Comparison of ENCODE assay signal across 8 cellular contexts in the genomic region with DNA sequence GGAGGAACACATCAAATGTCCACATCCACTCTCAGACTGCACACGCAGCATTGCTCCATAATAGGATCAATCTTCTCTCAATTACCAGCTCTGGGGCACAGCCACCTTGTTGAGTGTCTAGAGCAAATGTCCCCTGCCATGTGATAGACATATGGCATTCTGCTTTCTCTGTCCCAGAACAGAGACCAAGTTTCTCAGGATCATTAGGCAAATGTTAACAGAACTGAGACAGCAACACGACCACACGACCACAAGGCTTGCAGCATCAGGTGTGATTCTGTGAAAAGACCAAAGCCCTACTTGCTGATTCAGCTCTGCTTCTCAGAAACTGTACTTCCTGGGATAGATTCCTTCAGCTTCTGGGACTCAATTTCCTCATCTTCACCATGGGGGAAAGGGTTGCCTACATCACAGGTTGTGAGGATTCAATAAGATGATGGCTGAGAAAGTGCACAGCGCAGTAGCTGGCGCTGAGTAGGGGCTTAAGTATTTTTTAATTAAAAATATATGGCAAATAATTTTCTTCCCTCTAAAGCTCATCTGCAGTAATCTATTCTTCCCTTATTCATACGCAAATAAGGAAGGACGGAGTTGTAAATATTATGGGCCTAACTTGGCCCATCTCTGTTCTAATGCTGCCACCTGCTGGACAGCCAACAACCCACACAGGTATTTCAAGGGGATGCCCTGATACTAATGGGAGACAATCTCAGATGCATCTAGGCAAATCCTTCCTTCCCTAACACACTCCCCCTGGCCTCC. TPM values are rescaled to one million over a fixed set of nuclear protein-coding genes. Genes with fewer than 3 reads are reported as not detected.
DNase-seq lines count a peak whose midpoint lies in the region; ATAC-seq and TF ChIP-seq lines count a peak whose summit lies in the region.

No MANE protein-coding gene starts in this region.

- H3K4me1 Mint-ChIP-seq in CD8-positive, alpha-beta T cell (ENCODE audit: low read depth), result no peaks in the 10 kb centered on the region
- peaks cover 4% of the 10 kb centered on the region for H3K4me1 Mint-ChIP-seq in T-helper 17 cell

- H3K36me3 ChIP-seq in CD8-positive, alpha-beta T cell (ENCODE audit: insufficient read depth, low read length), result no peaks in the 10 kb centered on the region
- no peaks in the 10 kb centered on the region for H3K36me3 ChIP-seq in sigmoid colon

- ATAC-seq in CD8-positive, alpha-beta T cell, result peak; percentile 82
- peak; percentile 74 for ATAC-seq in GM21367 (IDR thresholded peaks at IDR 0.05; ENCODE audit: unreplicated experiment)
- ATAC-seq in T-helper 17 cell, result peak; percentile 88
- ATAC-seq in right cardiac atrium, result peak; percentile 90 to 92
- ATAC-seq in HG03571 (IDR thresholded peaks at IDR 0.05; ENCODE audit: unreplicated experiment), result no peak

- H3K4me1 ChIP-seq in CD8-positive, alpha-beta T cell (ENCODE audit: insufficient read depth, low read length), result no peaks in the 10 kb centered on the region
- no peaks in the 10 kb centered on the region for H3K4me1 ChIP-seq in right cardiac atrium (ENCODE audit: control insufficient read depth, insufficient read depth, low read length)
- peaks cover 0 to 3% (median 0%) of the 10 kb centered on the region in 4 donors for H3K4me1 ChIP-seq in sigmoid colon

- WGBS in right cardiac atrium, result 68% methylated on average over 7 of the region's 7 CpGs
- WGBS in sigmoid colon, 2 donors, result 67 to 68% methylated on average over 7 of the region's 7 CpGs

- no peaks in the 10 kb centered on the region for H3K27me3 ChIP-seq in CD8-positive, alpha-beta T cell (ENCODE audit: insufficient read depth, low read length)
- H3K27me3 ChIP-seq in right cardiac atrium (ENCODE audit: control insufficient read depth, insufficient read depth), result no peaks in the 10 kb centered on the region
- no peaks in the 10 kb centered on the region for H3K27me3 ChIP-seq in sigmoid colon

- H3K9me3 ChIP-seq in CD8-positive, alpha-beta T cell (ENCODE audit: low read length), result no peaks in the 10 kb centered on the region
- H3K9me3 ChIP-seq in T-helper 17 cell (ENCODE audit: control insufficient read depth, low read length, poor library complexity, severe bottlenecking), result no peaks in the 10 kb centered on the region
- no peaks in the 10 kb centered on the region for H3K9me3 ChIP-seq in right cardiac atrium (ENCODE audit: control insufficient read depth, low read length)
- H3K9me3 ChIP-seq in sigmoid colon, result no peaks in the 10 kb centered on the region

- no peak for TF ChIP-seq POLR2A in sigmoid colon (IDR thresholded peaks at IDR 0.05)

- no peak overlapping the region for H3K27ac ChIP-seq in CD8-positive, alpha-beta T cell (ENCODE audit: low read depth, low read length)
- H3K27ac ChIP-seq in right cardiac atrium (ENCODE audit: low read length), result no peak overlapping the region
- peak overlapping the region in 1 of 4 donors; percentile 9 for H3K27ac ChIP-seq in sigmoid colon

- peak; percentile 33 to 79 (median 70) for DNase-seq in CD8-positive, alpha-beta T cell
- DNase-seq in NCI-H1105 treated with DMSO at 0.1 percent for 48 hours (lab: John Stamatoyannopoulos, UW), result peak; percentile 65
- DNase-seq in T-helper 17 cell, result peak; percentile 34 to 65 (median 41)
- DNase-seq in amniotic epithelial cell (ENCODE audit: low read depth), result peak; percentile 60
- DNase-seq in right cardiac atrium, result peak; percentile 61 to 83 (median 72)
- peak; percentile 85 for DNase-seq in sigmoid colon

- H3K4me3 Mint-ChIP-seq in CD8-positive, alpha-beta T cell, result no peak overlapping the region
- no peak overlapping the region for H3K4me3 Mint-ChIP-seq in T-helper 17 cell

- no peaks in the 10 kb centered on the region for H3K9me3 Mint-ChIP-seq in CD8-positive, alpha-beta T cell

- H3K27me3 Mint-ChIP-seq in CD8-positive, alpha-beta T cell (ENCODE audit: low read depth), result peaks cover 7% of the 10 kb centered on the region
- peaks cover 31% of the 10 kb centered on the region for H3K27me3 Mint-ChIP-seq in T-helper 17 cell

- CTCF ChIA-PET in CD8-positive, alpha-beta T cell (lab: Charles Lee), result interaction anchor here (0.7 to 4.1 kb wide), 34 partner anchors 10 to 1017 kb away, joined by 3 to 67 read pairs (median 4); no protein-coding TSS in a partner anchor

- H3K4me3 ChIP-seq in CD8-positive, alpha-beta T cell (ENCODE audit: low read depth, low read length), result no peak overlapping the region
- H3K4me3 ChIP-seq in right cardiac atrium (ENCODE audit: low read length) (no peak overlapping the region), sigmoid colon (no peak overlapping the region)

- peak; percentile 83 for TF ChIP-seq CTCF in CD8-positive, alpha-beta T cell (IDR thresholded peaks at IDR 0.05)
- peak; percentile 87 to 92 (median 88) for TF ChIP-seq CTCF in sigmoid colon (IDR thresholded peaks at IDR 0.05)

- TF ChIP-seq EP300 in sigmoid colon (IDR thresholded peaks at IDR 0.05), result no peak

- POLR2A ChIA-PET in CD8-positive, alpha-beta T cell (lab: Charles Lee), result no interaction called here

- no peak overlapping the region for H3K27ac Mint-ChIP-seq in CD8-positive, alpha-beta T cell
- H3K27ac Mint-ChIP-seq in T-helper 17 cell, result no peak overlapping the region

- intact Hi-C loops in CD8-positive, alpha-beta T cell (cut with DNase I, micrococcal nuclease), result loop anchor here (1.0 to 10.0 kb wide), 7 partner anchors 630 to 1383 kb away; no protein-coding TSS in a partner anchor
- intact Hi-C loops in right cardiac atrium (cut with DNase I) (loop anchor here (2.0 to 10.0 kb wide), 6 partner anchors 163 to 853 kb away; a partner anchor contains a TSS), sigmoid colon (cut with DNase I) (loop anchor here (2.0 kb wide), 4 partner anchors 165 to 995 kb away; a partner anchor contains a TSS)

- H3K36me3 Mint-ChIP-seq in CD8-positive, alpha-beta T cell, result no peaks in the 10 kb centered on the region
- H3K36me3 Mint-ChIP-seq in T-helper 17 cell (ENCODE audit: low read depth), result no peaks in the 10 kb centered on the region

RNA-seq across cellular contexts. Expression of a gene that starts 54.3 kb away (rescaled TPM):
- 100 to 1,000 TPM in 1 of 2 experiments, 10 to 100 TPM in 1; 93.4 to 100 TPM for total RNA-seq in CD8-positive, alpha-beta T cell
- total RNA-seq in T-helper 17 cell (10 to 100 TPM; 71.5 to 82.3 TPM), right cardiac atrium (10 to 100 TPM; 51.7 to 57.3 (median 54.7) TPM), sigmoid colon (100 to 1,000 TPM in 3 of 4 donors, 10 to 100 TPM in 1; 84.9 to 105 (median 103) TPM)
- polyA plus RNA-seq in right cardiac atrium (35.3 TPM), sigmoid colon (10 to 100 TPM; 10.6 to 21.3 (median 17.4) TPM)
